23 cellular contexts compared by ENCODE assay signal in the genomic region with DNA sequence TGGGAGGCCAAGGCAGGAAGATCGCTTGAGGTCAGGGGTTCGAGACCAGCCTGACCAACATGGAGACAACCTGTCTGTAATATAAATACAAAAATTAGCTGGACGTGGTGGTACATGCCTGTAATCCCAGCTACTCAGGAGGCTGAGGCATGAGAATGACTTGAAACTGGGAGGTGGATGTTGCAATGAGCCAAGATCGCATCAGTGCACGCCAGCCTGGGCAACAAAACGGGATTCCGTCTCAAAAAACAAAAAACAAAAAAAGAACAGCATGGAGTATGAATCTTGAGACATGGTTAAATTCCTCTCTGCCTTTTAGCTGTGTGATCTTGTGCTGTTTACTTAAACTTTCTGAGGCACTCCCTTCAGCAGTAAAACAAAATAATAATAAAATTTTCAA.
A peak's percentile ranks its signal among the peaks of the same experiment; 100 is the strongest.
DNase-seq lines count a peak whose midpoint lies in the region; ATAC-seq, FAIRE-seq and TF ChIP-seq lines count a peak whose summit lies in the region.
"Had no signal": no experiment of that assay in that cellular context is flagged by ENCODE, and none has a peak within 500 bp of the region (broad histone marks: within the 10 kb centered on the region; RNA-seq: fewer than 3 reads in every experiment).

No MANE protein-coding gene starts in this region.

- H3K79me2 ChIP-seq in GM23248 (ENCODE audit: insufficient read depth), result no peaks in the 10 kb centered on the region

- H3K27ac ChIP-seq in GM23248 (no peak overlapping the region), RWPE1 (peak overlapping the region; percentile 86)
- H3K27ac ChIP-seq: A549, SK-N-MC had no signal

- H3K4me1 ChIP-seq in GM23248 (ENCODE audit: insufficient read depth), result peaks cover 10% of the 10 kb centered on the region; the same call in 1 of the 2 replicates
- H3K4me1 ChIP-seq: A549, BE2C had no signal

- no peaks in the 10 kb centered on the region for H3K36me3 ChIP-seq in GM23248 (ENCODE audit: low read depth)
- H3K36me3 ChIP-seq: BE2C had no signal

- POLR2A ChIA-PET in RWPE1 (lab: Yijun Ruan, JAX; ENCODE audit: low non-redundant PET), result no interaction called here

- H3F3A ChIP-seq in GM23248 (ENCODE audit: insufficient read depth), result no peaks in the 10 kb centered on the region

- 30% methylated on average over 7 of the region's 7 CpGs for WGBS in GM23248 (ENCODE audit: low coverage in 1 of 2, low lambda C conversion rate in 2 of 2, missing lambda C conversion rate in 2 of 2), 2 experiments

- ATAC-seq in HG02798 (IDR thresholded peaks at IDR 0.05; ENCODE audit: poor library complexity, unreplicated experiment), result no peak
- ATAC-seq: A549, HCT116, K562 had no signal

- CTCF ChIA-PET in RWPE1 (lab: Yijun Ruan, JAX), result interaction anchor here (0.6 kb wide), 1 partner anchor 30 kb away, joined by 3 read pairs; no protein-coding TSS in a partner anchor

- FAIRE-seq in D721Med (lab: Jason Lieb, UNC), result no peak
- FAIRE-seq: A549, GM12891, H1, K562 had no signal

- peak; percentile 8 for DNase-seq in GM23248
- no peak for DNase-seq in RWPE1 (ENCODE audit: low spot score)
- peak; percentile 4 for DNase-seq in astrocyte of the hippocampus (ENCODE audit: low read depth, low spot score)
- peak; percentile 71 for DNase-seq in fibroblast of the aortic adventitia (ENCODE audit: low read depth)
- no peak for DNase-seq in D721Med (ENCODE audit: insufficient read length, low spot score)
- DNase-seq in occipital lobe (lab: John Stamatoyannopoulos, UW), result no peak
- DNase-seq in chondrocyte (ENCODE audit: low spot score), result no peak
- DNase-seq: BE2C, DMS79 treated with DMSO at 0.1 percent for 48 hours, NCI-H1092 treated with DMSO at 0.1 percent for 48 hours, NCI-H2081 treated with DMSO at 0.1 percent for 48 hours, NCI-H2171 treated with DMSO at 0.1 percent for 48 hours, NCI-H446, NCI-H526, SHP77 treated with DMSO at 0.1 percent for 48 hours, SW 1271 had no signal

- no peaks in the 10 kb centered on the region; the same call in 1 of the 2 replicates for H3K27me3 ChIP-seq in GM23248 (replicated peaks; ENCODE audit: insufficient read depth)
- H3K27me3 ChIP-seq: BE2C had no signal

- H3K9me2 ChIP-seq in GM23248 (ENCODE audit: insufficient read depth), result no peaks in the 10 kb centered on the region

- TF ChIP-seq CTCF in RWPE1 (conservative IDR thresholded peaks at IDR 0.05; ENCODE audit: low read depth) (no peak), fibroblast of the aortic adventitia (IDR thresholded peaks at IDR 0.05; ENCODE audit: insufficient read depth, low read length) (no peak), D721Med (IDR thresholded peaks at IDR 0.05; ENCODE audit: insufficient read depth, missing control alignments) (no peak), chondrocyte (IDR thresholded peaks at IDR 0.05) (no peak)

- in situ Hi-C loops in GM23248 (cut with MboI), result no loop called here

- no peaks in the 10 kb centered on the region for H3K36me3 Mint-ChIP-seq in chondrocyte (ENCODE audit: low read depth)

- H3K4me1 Mint-ChIP-seq in chondrocyte (ENCODE audit: low read depth), result no peaks in the 10 kb centered on the region

- H3K9me3 ChIP-seq in GM23248 (ENCODE audit: low read depth), result no peaks in the 10 kb centered on the region
- H3K9me3 ChIP-seq: A549, BE2C had no signal

- H4K20me1 ChIP-seq in GM23248 (ENCODE audit: insufficient read depth), result no peaks in the 10 kb centered on the region

- H3K9me3 Mint-ChIP-seq in chondrocyte (ENCODE audit: low read depth), result no peaks in the 10 kb centered on the region

- no peak overlapping the region for H2AFZ ChIP-seq in GM23248

- H3K4me2 ChIP-seq in GM23248 (ENCODE audit: unreplicated experiment), result no peak overlapping the region

- no peak overlapping the region for H3K27ac Mint-ChIP-seq in chondrocyte (ENCODE audit: unreplicated experiment)

- H3K27me3 Mint-ChIP-seq in chondrocyte (ENCODE audit: low read depth), result peaks cover 10% of the 10 kb centered on the region

- no peak overlapping the region for H3K4me3 Mint-ChIP-seq in chondrocyte (ENCODE audit: unreplicated experiment)

- no peak overlapping the region for H3K4me3 ChIP-seq in GM23248
- H3K4me3 ChIP-seq in fibroblast of the aortic adventitia (ENCODE audit: low read depth, low read length), result no peak overlapping the region
- H3K4me3 ChIP-seq: A549, K562, SK-N-MC had no signal

- no peak overlapping the region for H3K9ac ChIP-seq in GM23248

Comparison
In these comparisons a context has a peak if more than half of its experiments do, and no peak if none do; other contexts are left out.
1. DNase-seq: peak in GM23248 (single experiment), astrocyte of the hippocampus (single experiment) and fibroblast of the aortic adventitia (single experiment); none in RWPE1 (single experiment), D721Med (single experiment), occipital lobe (single experiment) and chondrocyte (single experiment).